In the genomic region with DNA sequence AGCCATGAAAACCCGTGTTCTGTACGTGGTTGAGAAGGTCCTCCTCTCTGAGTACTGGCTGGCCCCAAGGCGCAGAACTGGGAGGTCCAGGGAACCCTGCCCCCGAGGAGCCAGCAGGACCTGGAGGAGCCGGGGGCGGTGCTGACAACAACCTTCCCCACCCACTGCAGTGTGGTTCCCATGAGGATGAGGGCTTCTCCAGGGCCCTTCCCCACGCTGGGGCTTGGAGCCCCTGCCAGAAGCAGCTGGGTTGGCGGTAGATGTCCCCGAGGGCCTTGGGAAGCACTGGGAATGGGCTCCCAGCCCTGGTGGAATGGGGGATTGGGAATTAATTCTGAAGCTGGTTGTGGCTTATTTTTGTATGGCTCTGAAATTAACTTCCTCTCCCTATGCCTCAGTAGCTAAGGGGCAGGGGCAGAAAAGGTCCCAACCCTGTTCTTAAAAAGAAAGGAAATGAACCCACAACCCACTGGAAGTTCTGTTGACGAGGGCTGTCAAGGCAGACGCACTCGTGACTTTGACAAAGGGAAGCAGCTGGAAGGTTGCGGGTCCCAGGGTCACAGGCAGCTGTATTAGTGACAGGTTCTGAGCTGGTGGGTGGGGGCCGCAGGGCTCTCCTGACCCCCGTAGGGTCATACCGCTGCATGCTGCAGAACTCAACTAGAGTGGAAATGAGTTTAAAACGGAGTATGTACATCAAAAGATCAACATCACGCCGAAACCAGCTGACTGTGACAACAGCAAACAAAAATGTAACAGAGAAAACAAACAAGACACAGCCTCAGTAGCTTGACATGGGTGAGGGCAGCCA, we compare ENCODE assay signal across 20 cellular contexts. TPM values are rescaled to one million over a fixed set of nuclear protein-coding genes. Genes with fewer than 3 reads are reported as not detected.
DNase-seq lines count a peak whose midpoint lies in the region; ATAC-seq, FAIRE-seq and TF ChIP-seq lines count a peak whose summit lies in the region.
"Had no signal": no experiment of that assay in that cellular context is flagged by ENCODE, and none has a peak within 500 bp of the region (broad histone marks: within the 10 kb centered on the region; RNA-seq: fewer than 3 reads in every experiment).

No MANE protein-coding gene starts in this region.

- H3K36me3 Mint-ChIP-seq in activated naive CD4-positive, alpha-beta T cell treated with anti-CD3 and anti-CD28 coated beads, Interleukin-2, amount 10 ng/mL, durations not matched to agents 7 days and 5 days, result peaks cover 29% of the 10 kb centered on the region
- H3K36me3 Mint-ChIP-seq: IgD-negative memory B cell had no signal

- no peak overlapping the region for H3K4me2 ChIP-seq in endothelial cell of umbilical vein (ENCODE audit: insufficient read depth, low read length)

- POLR2A ChIA-PET in endothelial cell of umbilical vein (lab: Charles Lee), result interaction anchor here (0.7 kb wide), 1 partner anchor 14 kb away, joined by 4 read pairs; the partner anchor contains the start of gene HELZ2

- H3K4me3 ChIP-seq in RWPE2 (ENCODE audit: severe bottlenecking), result no peak overlapping the region
- H3K4me3 ChIP-seq in endothelial cell of umbilical vein (replicated peaks in 1 of 3; ENCODE audit: insufficient read depth in 1 of 3, low read depth in 1 of 3, low read length in 3 of 3), result no peak overlapping the region
- H3K4me3 ChIP-seq in ovary, result no peak overlapping the region
- H3K4me3 ChIP-seq: HAP-1, lung, tibial artery had no signal

- DNase-seq in activated naive CD4-positive, alpha-beta T cell treated with anti-CD3 and anti-CD28 coated beads, Interleukin-2, amount 10 ng/mL, durations not matched to agents 7 days and 5 days, result peak; percentile 33
- DNase-seq in activated naive CD4-positive, alpha-beta T cell (lab: John Stamatoyannopoulos, UW), result no peak
- DNase-seq in RWPE2 (ENCODE audit: low spot score), result peak; percentile 81
- DNase-seq in endothelial cell of umbilical vein (ENCODE audit: low read depth, low spot score), result no peak
- DNase-seq in sciatic nerve (ENCODE audit: low spot score), result no peak
- DNase-seq in ovary, result no peak
- DNase-seq in ecto neural progenitor cell (ENCODE audit: low spot score), result no peak
- DNase-seq: activated CD4-positive, alpha-beta T cell treated with anti-CD3 and anti-CD28 coated beads, Interleukin-2, amount 10 ng/mL, durations not matched to agents 24 days and 14 days; activated T-cell treated with anti-CD3 and anti-CD28 coated beads for 4 hours; effector memory CD8-positive, alpha-beta T cell; small intestine; tibial artery had no signal

- dilution Hi-C loops in endothelial cell of umbilical vein (cut with MboI; ENCODE audit: extremely low pct_ligation_motif_present, low sequenced_read_pairs), result no loop called here

- H3K36me3 ChIP-seq in RWPE2 (ENCODE audit: low read depth) (peaks cover 17% of the 10 kb centered on the region), endothelial cell of umbilical vein (ENCODE audit: control insufficient read depth in 2 of 2, extremely low read depth in 1 of 2, insufficient read depth in 2 of 2, low read length in 2 of 2) (peaks cover 0 to 34% of the 10 kb centered on the region in 2 experiments), ovary (no peaks in the 10 kb centered on the region)

- CTCF ChIA-PET in activated naive CD4-positive, alpha-beta T cell treated with anti-CD3 and anti-CD28 coated beads, Interleukin-2, amount 10 ng/mL, durations not matched to agents 7 days and 5 days (lab: Charles Lee), result no interaction called here
- CTCF ChIA-PET in endothelial cell of umbilical vein (lab: Charles Lee), result interaction anchor here (0.9 kb wide), 1 partner anchor 21 kb away, joined by 3 read pairs; no protein-coding TSS in a partner anchor

- TSS peak; percentile 32 for BruUV-seq in endothelial cell of umbilical vein (replicated peaks; lab: Mats Ljungman, UMichigan)

- H3K4me1 Mint-ChIP-seq in activated naive CD4-positive, alpha-beta T cell treated with anti-CD3 and anti-CD28 coated beads, Interleukin-2, amount 10 ng/mL, durations not matched to agents 7 days and 5 days, result peaks cover 13% of the 10 kb centered on the region

- no peak overlapping the region for H2AFZ ChIP-seq in endothelial cell of umbilical vein (ENCODE audit: low read depth, low read length)

- H3K27me3 ChIP-seq in RWPE2 (ENCODE audit: insufficient read depth, poor library complexity, severe bottlenecking), result no peaks in the 10 kb centered on the region
- H3K27me3 ChIP-seq in endothelial cell of umbilical vein (ENCODE audit: control insufficient read depth in 2 of 2, insufficient read depth in 2 of 2, low read length in 2 of 2), result no peaks in the 10 kb centered on the region
- no peaks in the 10 kb centered on the region for H3K27me3 ChIP-seq in ovary
- H3K27me3 ChIP-seq: tibial artery had no signal

- ATAC-seq in RWPE2 (ENCODE audit: low read depth) (no peak), sciatic nerve (peak; percentile 42), GM18867 (IDR thresholded peaks at IDR 0.05; ENCODE audit: unreplicated experiment) (no peak)
- ATAC-seq: effector memory CD8-positive, alpha-beta T cell had no signal

- H4K20me1 ChIP-seq in endothelial cell of umbilical vein (replicated peaks; ENCODE audit: control insufficient read depth, extremely low read depth, insufficient read depth, low read length), result no peaks in the 10 kb centered on the region

- peaks cover 17% of the 10 kb centered on the region for H3K27me3 Mint-ChIP-seq in activated naive CD4-positive, alpha-beta T cell treated with anti-CD3 and anti-CD28 coated beads, Interleukin-2, amount 10 ng/mL, durations not matched to agents 7 days and 5 days
- H3K27me3 Mint-ChIP-seq: activated naive CD8-positive, alpha-beta T cell; effector memory CD8-positive, alpha-beta T cell; IgD-negative memory B cell had no signal

- no peaks in the 10 kb centered on the region for H3K9me1 ChIP-seq in endothelial cell of umbilical vein (replicated peaks; ENCODE audit: control insufficient read depth, extremely low read depth, insufficient read depth, low read length)

- FAIRE-seq in endothelial cell of umbilical vein (lab: Jason Lieb, UNC), result no peak
- FAIRE-seq: A204.1, small intestine had no signal

- peak overlapping the region; percentile 29 for H3K27ac Mint-ChIP-seq in activated naive CD4-positive, alpha-beta T cell treated with anti-CD3 and anti-CD28 coated beads, Interleukin-2, amount 10 ng/mL, durations not matched to agents 7 days and 5 days
- H3K27ac Mint-ChIP-seq: activated CD4-positive, alpha-beta T cell treated with anti-CD3 and anti-CD28 coated beads, Interleukin-2, amount 10 ng/mL, durations not matched to agents 24 days and 14 days; activated naive CD8-positive, alpha-beta T cell; T-helper 2 cell treated with Interferon-gamma antibody and Interleukin-4, amounts not matched to agents 5 μg/mL and 100 μg/mL, for 36 hours had no signal

- no peaks in the 10 kb centered on the region for H3K4me1 ChIP-seq in RWPE2 (ENCODE audit: insufficient read depth, poor library complexity, severe bottlenecking)
- H3K4me1 ChIP-seq in endothelial cell of umbilical vein (ENCODE audit: control insufficient read depth, extremely low read depth, insufficient read depth, low read length), result no peaks in the 10 kb centered on the region
- peaks cover 4% of the 10 kb centered on the region for H3K4me1 ChIP-seq in ovary (ENCODE audit: insufficient read depth)
- H3K4me1 ChIP-seq: HAP-1, tibial artery had no signal

- TF ChIP-seq POLR2A in endothelial cell of umbilical vein (IDR thresholded peaks at IDR 0.05; ENCODE audit: low read depth, low read length) (no peak), ovary (IDR thresholded peaks at IDR 0.05) (no peak)

- H3K9me3 ChIP-seq in RWPE2 (ENCODE audit: severe bottlenecking) (no peaks in the 10 kb centered on the region), endothelial cell of umbilical vein (replicated peaks; ENCODE audit: control insufficient read depth, insufficient read depth, low read length) (no peaks in the 10 kb centered on the region), ovary (no peaks in the 10 kb centered on the region)
- H3K9me3 ChIP-seq: HAP-1, tibial artery had no signal

- TF ChIP-seq CTCF in RWPE2 (IDR thresholded peaks at IDR 0.05; ENCODE audit: poor library complexity, severe bottlenecking), result no peak
- TF ChIP-seq CTCF in endothelial cell of umbilical vein (IDR thresholded peaks at IDR 0.05; ENCODE audit: extremely low read depth in 1 of 2, insufficient read depth in 1 of 2, low read depth in 1 of 2, low read length in 2 of 2), result no peak
- TF ChIP-seq CTCF in ovary (IDR thresholded peaks at IDR 0.05), result no peak

- H3K9me3 Mint-ChIP-seq in activated naive CD4-positive, alpha-beta T cell treated with anti-CD3 and anti-CD28 coated beads, Interleukin-2, amount 10 ng/mL, durations not matched to agents 7 days and 5 days, result no peaks in the 10 kb centered on the region
- H3K9me3 Mint-ChIP-seq: activated CD4-positive, alpha-beta T cell treated with anti-CD3 and anti-CD28 coated beads, Interleukin-2, amount 10 ng/mL, durations not matched to agents 24 days and 14 days; effector memory CD8-positive, alpha-beta T cell; IgD-negative memory B cell; T-helper 2 cell treated with Interferon-gamma antibody and Interleukin-4, amounts not matched to agents 5 μg/mL and 100 μg/mL, for 36 hours had no signal

- 59 to 72% (median 71%) methylated on average over 19 of the region's 19 CpGs for WGBS in ovary, 3 donors

- H3K4me3 Mint-ChIP-seq in activated naive CD4-positive, alpha-beta T cell treated with anti-CD3 and anti-CD28 coated beads, Interleukin-2, amount 10 ng/mL, durations not matched to agents 7 days and 5 days, result no peak overlapping the region
- H3K4me3 Mint-ChIP-seq: activated CD4-positive, alpha-beta T cell treated with anti-CD3 and anti-CD28 coated beads, Interleukin-2, amount 10 ng/mL, durations not matched to agents 24 days and 14 days; activated naive CD8-positive, alpha-beta T cell; effector memory CD8-positive, alpha-beta T cell; IgD-negative memory B cell; T-helper 2 cell treated with Interferon-gamma antibody and Interleukin-4, amounts not matched to agents 5 μg/mL and 100 μg/mL, for 36 hours had no signal

- TF ChIP-seq EP300 in ovary (IDR thresholded peaks at IDR 0.05), result no peak

- intact Hi-C loops in endothelial cell of umbilical vein (cut with micrococcal nuclease) (no loop called here), sciatic nerve (cut with DNase I) (no loop called here), ovary (cut with DNase I) (no loop called here)

- H3K27ac ChIP-seq in RWPE2 (ENCODE audit: poor library complexity, severe bottlenecking), result no peak overlapping the region
- no peak overlapping the region for H3K27ac ChIP-seq in endothelial cell of umbilical vein (ENCODE audit: insufficient read depth, low read depth, low read length)
- H3K27ac ChIP-seq in ovary, result no peak overlapping the region
- H3K27ac ChIP-seq: tibial artery had no signal

- H3K79me2 ChIP-seq in endothelial cell of umbilical vein (ENCODE audit: control insufficient read depth, insufficient read depth, low read length), result no peaks in the 10 kb centered on the region

- H3K9ac ChIP-seq in endothelial cell of umbilical vein (replicated peaks; ENCODE audit: extremely low read depth, insufficient read depth, low read length), result no peak overlapping the region

RNA-seq across cellular contexts. Expression of gene HELZ2, which starts 13.9 kb away (rescaled TPM):
- total RNA-seq in endothelial cell of umbilical vein, result 29.2 and 33.2 TPM in 2 replicates
- 10.6 and 16.2 TPM in 2 replicates for polyA plus RNA-seq in endothelial cell of umbilical vein
- polyA plus RNA-seq in endothelial cell of umbilical vein (2011; cell fraction: cytosol; rRNA removed), result 5.4 and 7.9 TPM in 2 replicates
- 16.8 and 18.8 TPM in 2 replicates for polyA plus RNA-seq in endothelial cell of umbilical vein (2011; cell fraction: nucleus; rRNA removed)
- polyA plus RNA-seq in endothelial cell of umbilical vein (2012), result 17.0 and 32.7 TPM in 2 replicates
- 37.2 and 43.4 TPM in 2 replicates for polyA minus RNA-seq in endothelial cell of umbilical vein
- polyA minus RNA-seq in endothelial cell of umbilical vein (2011; cell fraction: cytosol; rRNA and poly(A)+ RNA removed), result 33.5 TPM
- polyA minus RNA-seq in endothelial cell of umbilical vein (2011; cell fraction: nucleus; rRNA and poly(A)+ RNA removed), result 27.3 and 42.7 TPM in 2 replicates
- 21.4 TPM for total RNA-seq in sciatic nerve
- total RNA-seq in ovary, result 10 to 100 TPM in 6 of 7 donors, 1 to 10 TPM in 1; 9.4 to 19.6 (median 17.6) TPM
- 10 to 100 TPM in 1 of 2 donors, 1 to 10 TPM in 1; 1.8 to 10.5 TPM for polyA plus RNA-seq in ovary

RNA-seq across cellular contexts. Expression of gene FNDC11, which starts 34.0 kb away (rescaled TPM):
- total RNA-seq in endothelial cell of umbilical vein, result 0.51 and 0.71 TPM in 2 replicates
- polyA plus RNA-seq in endothelial cell of umbilical vein, result 1.9 and 3.4 TPM in 2 replicates
- polyA plus RNA-seq in endothelial cell of umbilical vein (2011; cell fraction: cytosol; rRNA removed), result 0.70 and 1.0 TPM in 2 replicates
- polyA plus RNA-seq in endothelial cell of umbilical vein (2011; cell fraction: nucleus; rRNA removed), result 2.7 and 3.0 TPM in 2 replicates
- 0.44 and 1.9 TPM in 2 replicates for polyA plus RNA-seq in endothelial cell of umbilical vein (2012)
- 0.30 and 0.56 TPM in 2 replicates for polyA minus RNA-seq in endothelial cell of umbilical vein
- polyA minus RNA-seq in endothelial cell of umbilical vein (2011; cell fraction: cytosol; rRNA and poly(A)+ RNA removed), result 0.61 TPM
- polyA minus RNA-seq in endothelial cell of umbilical vein (2011; cell fraction: nucleus; rRNA and poly(A)+ RNA removed), result 0.38 and 0.96 TPM in 2 replicates
- 0.94 TPM for total RNA-seq in sciatic nerve
- 1 to 10 TPM in 1 of 7 donors, under 1 TPM in 5, not detected in 1; 0.10 to 5.5 (median 0.36) TPM for total RNA-seq in ovary
- polyA plus RNA-seq in ovary, result under 1 TPM in 1 of 2 donors, not detected in 1; 0.35 TPM

RNA-seq across cellular contexts. Expression of gene GMEB2, which starts 38.9 kb away (rescaled TPM):
- total RNA-seq in endothelial cell of umbilical vein, result 12.1 and 14.1 TPM in 2 replicates
- 12.7 and 13.4 TPM in 2 replicates for polyA plus RNA-seq in endothelial cell of umbilical vein
- polyA plus RNA-seq in endothelial cell of umbilical vein (2011; cell fraction: cytosol; rRNA removed), result 9.6 and 11.3 TPM in 2 replicates
- polyA plus RNA-seq in endothelial cell of umbilical vein (2011; cell fraction: nucleus; rRNA removed), result 14.4 and 14.8 TPM in 2 replicates
- polyA plus RNA-seq in endothelial cell of umbilical vein (2012), result 6.2 and 8.2 TPM in 2 replicates
- 8.6 and 10.4 TPM in 2 replicates for polyA minus RNA-seq in endothelial cell of umbilical vein
- 8.4 TPM for polyA minus RNA-seq in endothelial cell of umbilical vein (2011; cell fraction: cytosol; rRNA and poly(A)+ RNA removed)
- 6.0 and 6.2 TPM in 2 replicates for polyA minus RNA-seq in endothelial cell of umbilical vein (2011; cell fraction: nucleus; rRNA and poly(A)+ RNA removed)
- total RNA-seq in sciatic nerve, result 11.1 TPM
- 10 to 100 TPM in 3 of 7 donors, 1 to 10 TPM in 4; 9.1 to 14.7 (median 9.7) TPM for total RNA-seq in ovary
- polyA plus RNA-seq in ovary, result 1 to 10 TPM; 4.1 to 8.6 TPM

RNA-seq across cellular contexts. Expression of gene SRMS, which starts 40.4 kb away (rescaled TPM):
- total RNA-seq in endothelial cell of umbilical vein (not detected in 2 replicates), sciatic nerve (not detected), ovary (not detected)
- polyA plus RNA-seq in endothelial cell of umbilical vein (not detected in 2 replicates), ovary (not detected)
- not detected in 2 replicates for polyA plus RNA-seq in endothelial cell of umbilical vein (2011; cell fraction: cytosol; rRNA removed)
- polyA plus RNA-seq in endothelial cell of umbilical vein (2011; cell fraction: nucleus; rRNA removed), result not detected in 2 replicates
- polyA plus RNA-seq in endothelial cell of umbilical vein (2012), result not detected in 2 replicates
- polyA minus RNA-seq in endothelial cell of umbilical vein, result not detected in 2 replicates
- 1.0 TPM for polyA minus RNA-seq in endothelial cell of umbilical vein (2011; cell fraction: cytosol; rRNA and poly(A)+ RNA removed)
- not detected in 2 replicates for polyA minus RNA-seq in endothelial cell of umbilical vein (2011; cell fraction: nucleus; rRNA and poly(A)+ RNA removed)
- total RNA-seq: activated CD4-positive, alpha-beta T cell treated with anti-CD3 and anti-CD28 coated beads, Interleukin-2, amount 10 ng/mL, durations not matched to agents 24 days and 14 days; G401; lung had no signal
- polyA plus RNA-seq: small intestine had no signal

RNA-seq across cellular contexts. Expression of gene PTK6, which starts 50.8 kb away (rescaled TPM):
- total RNA-seq in endothelial cell of umbilical vein (0.18 TPM in 1 of 2 replicates, not detected in the other), sciatic nerve (0.13 TPM), ovary (under 1 TPM in 5 of 7 donors, not detected in 2; 0.08 to 0.46 (median 0.15) TPM)
- polyA plus RNA-seq in endothelial cell of umbilical vein (0.05 TPM in 1 of 2 replicates, not detected in the other), ovary (under 1 TPM; 0.07 to 0.08 TPM)
- 0.03 TPM in 1 of 2 replicates, not detected in the other for polyA plus RNA-seq in endothelial cell of umbilical vein (2011; cell fraction: cytosol; rRNA removed)
- polyA plus RNA-seq in endothelial cell of umbilical vein (2011; cell fraction: nucleus; rRNA removed), result 0.05 and 0.10 TPM in 2 replicates
- polyA plus RNA-seq in endothelial cell of umbilical vein (2012), result 0.08 TPM in 1 of 2 replicates, not detected in the other
- polyA minus RNA-seq in endothelial cell of umbilical vein, result not detected in 2 replicates
- 6.3 TPM for polyA minus RNA-seq in endothelial cell of umbilical vein (2011; cell fraction: cytosol; rRNA and poly(A)+ RNA removed)
- not detected in 2 replicates for polyA minus RNA-seq in endothelial cell of umbilical vein (2011; cell fraction: nucleus; rRNA and poly(A)+ RNA removed)

Comparison
In these comparisons a context has a peak if more than half of its experiments do, and no peak if none do; other contexts are left out.
1. DNase-seq: peak in activated naive CD4-positive, alpha-beta T cell treated with anti-CD3 and anti-CD28 coated beads, Interleukin-2, amount 10 ng/mL, durations not matched to agents 7 days and 5 days (single experiment) and RWPE2 (single experiment); none in activated naive CD4-positive, alpha-beta T cell (0 of 4), endothelial cell of umbilical vein (single experiment), sciatic nerve (single experiment), ovary (0 of 5) and ecto neural progenitor cell (single experiment).